Comparison of ENCODE assay signal across 1 cellular context in genomic region chr16:21952793-21953540, GRCh38.
TF ChIP-seq lines count a peak whose summit lies in the region.

Gene UQCRC2, plus strand, starts transcription at chr16:21953361. Its CDS starts 63 bp downstream, at chr16:21953424.

TF ChIP-seq in HEK293, 187 proteins besides CTCF, POLR2A, EP300 and RAD21 (continued from another document and continues in another):
- no peak for TF ChIP-seq AEBP2 (tag by site-specific recombination; IDR thresholded peaks at IDR 0.05; ENCODE audit: borderline replicate concordance)
- TF ChIP-seq ZNF561 (tag by site-specific recombination; IDR thresholded peaks at IDR 0.05; ENCODE audit: borderline replicate concordance), result no peak
- TF ChIP-seq ZNF626 (tag by site-specific recombination; IDR thresholded peaks at IDR 0.05), result no peak
- peak; percentile 62 for TF ChIP-seq ZBTB44 (tag by site-specific recombination; IDR thresholded peaks at IDR 0.05)
- 0 out of 2 replicates have a peak, but pooled peaks have one; percentile 11 for TF ChIP-seq ZNF580 (tag by site-specific recombination; IDR thresholded peaks at IDR 0.05)
- no peak for TF ChIP-seq ZNF23 (tag by site-specific recombination; IDR thresholded peaks at IDR 0.05; ENCODE audit: borderline replicate concordance)
- TF ChIP-seq GLIS1 (tag by site-specific recombination; IDR thresholded peaks at IDR 0.05), result no peak
- no peak for TF ChIP-seq GLIS2 (tag by site-specific recombination; IDR thresholded peaks at IDR 0.05)
- TF ChIP-seq ZBTB11 (tag by site-specific recombination; conservative IDR thresholded peaks at IDR 0.05; ENCODE audit: low read depth), result peak; percentile 35; the same call in 1 of the 2 replicates
- peak; percentile 25; the same call in 1 of the 2 replicates for TF ChIP-seq KLF16 (tag by site-specific recombination; IDR thresholded peaks at IDR 0.05)
- TF ChIP-seq SALL2 (tag by site-specific recombination; IDR thresholded peaks at IDR 0.05; ENCODE audit: borderline replicate concordance), result no peak
- TF ChIP-seq ZNF311 (tag by site-specific recombination; IDR thresholded peaks at IDR 0.05; ENCODE audit: borderline replicate concordance), result no peak
- peak; percentile 17; the same call in 1 of the 2 replicates for TF ChIP-seq REPIN1 (tag by site-specific recombination; IDR thresholded peaks at IDR 0.05; ENCODE audit: low read depth)
- TF ChIP-seq ZNF248 (tag by site-specific recombination; IDR thresholded peaks at IDR 0.05), result no peak
- TF ChIP-seq REST (tag by site-specific recombination; IDR thresholded peaks at IDR 0.05), result peak; percentile 6
- peak; percentile 52; the same call in 1 of the 2 replicates for TF ChIP-seq ZNF2 (tag by site-specific recombination; IDR thresholded peaks at IDR 0.05)
- TF ChIP-seq TCF7L2 (IDR thresholded peaks at IDR 0.05; ENCODE audit: borderline replicate concordance, low read depth, low read length), result no peak; the same call in 1 of the 2 replicates
- TF ChIP-seq ZNF146 (tag by site-specific recombination; IDR thresholded peaks at IDR 0.05), result no peak
- no peak for TF ChIP-seq ZNF138 (tag by site-specific recombination; IDR thresholded peaks at IDR 0.05; ENCODE audit: borderline replicate concordance)
- peak; percentile 85 for TF ChIP-seq ZBTB20 (tag by site-specific recombination; IDR thresholded peaks at IDR 0.05)
- peak; percentile 64; the same call in 1 of the 2 replicates for TF ChIP-seq ZNF843 (tag by site-specific recombination; IDR thresholded peaks at IDR 0.05)
- TF ChIP-seq ZNF623 (tag by site-specific recombination; IDR thresholded peaks at IDR 0.05), result 0 out of 2 replicates have a peak, but pooled peaks have one; percentile 20
- peak; percentile 59 for TF ChIP-seq ZBTB17 (tag by site-specific recombination; IDR thresholded peaks at IDR 0.05)
- TF ChIP-seq ZNF488 (tag by site-specific recombination; IDR thresholded peaks at IDR 0.05), result no peak
- no peak for TF ChIP-seq MYNN (tag by site-specific recombination; IDR thresholded peaks at IDR 0.05; ENCODE audit: borderline replicate concordance)
- no peak for TF ChIP-seq ZNF747 (tag by site-specific recombination; IDR thresholded peaks at IDR 0.05)
- no peak for TF ChIP-seq ZNF426 (tag by site-specific recombination; IDR thresholded peaks at IDR 0.05)
- TF ChIP-seq ZNF302 (tag by site-specific recombination; IDR thresholded peaks at IDR 0.05; ENCODE audit: low read depth), result no peak
- peak; percentile 39; the same call in 1 of the 2 replicates for TF ChIP-seq ZFHX2 (tag by site-specific recombination; conservative IDR thresholded peaks at IDR 0.05)
- TF ChIP-seq ZNF16 (tag by site-specific recombination; IDR thresholded peaks at IDR 0.05; ENCODE audit: low read depth), result no peak
- TF ChIP-seq SP3 (tag by site-specific recombination; IDR thresholded peaks at IDR 0.05), result peak; percentile 65
- TF ChIP-seq ZNF324 (tag by site-specific recombination; IDR thresholded peaks at IDR 0.05), result peak; percentile 88
- TF ChIP-seq ZNF555 (tag by site-specific recombination; conservative IDR thresholded peaks at IDR 0.05), result no peak
- no peak for TF ChIP-seq WT1 (tag by site-specific recombination; IDR thresholded peaks at IDR 0.05)
- peak; percentile 98 for TF ChIP-seq ZNF692 (tag by site-specific recombination; IDR thresholded peaks at IDR 0.05)
- TF ChIP-seq ZNF670 (tag by site-specific recombination; IDR thresholded peaks at IDR 0.05; ENCODE audit: low read depth), result no peak
- peak; percentile 97 for TF ChIP-seq ZFP69B (tag by site-specific recombination; IDR thresholded peaks at IDR 0.05)
- peak; percentile 75 for TF ChIP-seq SP2 (tag by site-specific recombination; IDR thresholded peaks at IDR 0.05)
- TF ChIP-seq ZNF341 (tag by site-specific recombination; IDR thresholded peaks at IDR 0.05; ENCODE audit: low read depth), result peak; percentile 61
- TF ChIP-seq EGR2 (tag by site-specific recombination; IDR thresholded peaks at IDR 0.05; ENCODE audit: low read depth), result peak; percentile 60; the same call in 1 of the 2 replicates
- no peak for TF ChIP-seq ZNF175 (tag by site-specific recombination; IDR thresholded peaks at IDR 0.05)
- TF ChIP-seq PRDM1 (tag by site-specific recombination; IDR thresholded peaks at IDR 0.05), result peak; percentile 93
- TF ChIP-seq YY2 (tag by site-specific recombination; IDR thresholded peaks at IDR 0.05), result peak; percentile 73; the same call in 1 of the 2 replicates
- peak; percentile 49 for TF ChIP-seq KLF8 (tag by site-specific recombination; IDR thresholded peaks at IDR 0.05)
- TF ChIP-seq PATZ1 (tag by site-specific recombination; IDR thresholded peaks at IDR 0.05), result 0 out of 2 replicates have a peak, but pooled peaks have one; percentile 42
- TF ChIP-seq ZNF548 (tag by site-specific recombination; IDR thresholded peaks at IDR 0.05), result no peak
- no peak for TF ChIP-seq ZNF530 (tag by site-specific recombination; IDR thresholded peaks at IDR 0.05; ENCODE audit: low read depth)
- TF ChIP-seq HOXC10 (CRISPR knock-in tag; IDR thresholded peaks at IDR 0.05), result no peak
- TF ChIP-seq ZSCAN18 (tag by site-specific recombination; IDR thresholded peaks at IDR 0.05), result 0 out of 2 replicates have a peak, but pooled peaks have one; percentile 66
- TF ChIP-seq ZEB2 (tag by site-specific recombination; IDR thresholded peaks at IDR 0.05), result peak; percentile 60
- peak; percentile 75 for TF ChIP-seq ZBTB48 (tag by site-specific recombination; IDR thresholded peaks at IDR 0.05)
